Comparison of ENCODE assay signal across 10 cellular contexts in genomic region chr1:1431845-1432565, GRCh38. TPM values are rescaled to one million over a fixed set of nuclear protein-coding genes. Genes with fewer than 3 reads are reported as not detected.
DNase-seq lines count a peak whose midpoint lies in the region; ATAC-seq and TF ChIP-seq lines count a peak whose summit lies in the region.
"Had no signal": no experiment of that assay in that cellular context is flagged by ENCODE, and none has a peak within 500 bp of the region (broad histone marks: within the 10 kb centered on the region; RNA-seq: fewer than 3 reads in every experiment).

No MANE protein-coding gene starts in this region.

- no peak overlapping the region for H2AFZ ChIP-seq in SK-N-SH (ENCODE audit: low read depth)

- intact Hi-C loops in esophagus squamous epithelium (cut with DNase I) (no loop called here), upper lobe of right lung (cut with DNase I) (no loop called here)

- no peak for TF ChIP-seq RAD21 in SK-N-SH (IDR thresholded peaks at IDR 0.05; ENCODE audit: low read length)

- H3K27me3 ChIP-seq in SK-N-SH (ENCODE audit: insufficient read depth) (no peaks in the 10 kb centered on the region), esophagus squamous epithelium (peaks cover 0 to 28% (median 0%) of the 10 kb centered on the region in 4 donors), muscle layer of duodenum (ENCODE audit: low read depth, low read length) (peaks cover 3% of the 10 kb centered on the region), upper lobe of right lung (no peaks in the 10 kb centered on the region)

- H3K9me2 ChIP-seq in SK-N-SH: no peaks in the 10 kb centered on the region

- H3K9me3 ChIP-seq in SK-N-SH (no peaks in the 10 kb centered on the region), esophagus squamous epithelium (no peaks in the 10 kb centered on the region), muscle layer of duodenum (ENCODE audit: control insufficient read depth in 1 of 2, low read length in 2 of 2) (no peaks in the 10 kb centered on the region), upper lobe of right lung (no peaks in the 10 kb centered on the region)

- H3K4me1 Mint-ChIP-seq in activated naive CD8-positive, alpha-beta T cell treated with anti-CD3 and anti-CD28 coated beads, Interleukin-2, amount 50 U/mL, for 24 hours: peaks cover 14% of the 10 kb centered on the region

- TF ChIP-seq CTCF in SK-N-SH (IDR thresholded peaks at IDR 0.05) (no peak), esophagus squamous epithelium (IDR thresholded peaks at IDR 0.05) (no peak), upper lobe of right lung (IDR thresholded peaks at IDR 0.05) (no peak)

- CTCF ChIA-PET in SK-N-SH (lab: Yijun Ruan, JAX): interaction anchor here (2.1 kb wide), 1 partner anchor 9 kb away, joined by 6 read pairs; no protein-coding TSS in a partner anchor

- H3K79me2 ChIP-seq in SK-N-SH (ENCODE audit: insufficient read depth): no peaks in the 10 kb centered on the region

- DNase-seq in SK-N-SH: peak; percentile 59
- DNase-seq in esophagus squamous epithelium (lab: John Stamatoyannopoulos, UW): no peak
- DNase-seq in upper lobe of right lung: peak; percentile 90
- no peak for DNase-seq in erythroblast (lab: John Stamatoyannopoulos, UW)
- no peak for DNase-seq in activated naive CD8-positive, alpha-beta T cell treated with anti-CD3 and anti-CD28 coated beads, Interleukin-2, amount 50 U/mL, for 24 hours
- DNase-seq in NCI-H1417 treated with DMSO at 0.1 percent for 48 hours (lab: John Stamatoyannopoulos, UW): no peak
- DNase-seq: activated CD4-positive, alpha-beta T cell treated with anti-CD3 and anti-CD28 coated beads, Interleukin-2, amount 50 U/mL, for 1 hour; NCI-H2227 treated with DMSO at 0.1 percent for 48 hours had no signal

- no peaks in the 10 kb centered on the region for H3K9me3 Mint-ChIP-seq in activated naive CD8-positive, alpha-beta T cell treated with anti-CD3 and anti-CD28 coated beads, Interleukin-2, amount 50 U/mL, for 24 hours

- H3K36me3 ChIP-seq in SK-N-SH (replicated peaks in 1 of 2; ENCODE audit: control insufficient read depth in 1 of 2, insufficient read depth in 2 of 2, low read length in 1 of 2) (no peaks in the 10 kb centered on the region), esophagus squamous epithelium (no peaks in the 10 kb centered on the region), muscle layer of duodenum (ENCODE audit: control insufficient read depth in 1 of 2, insufficient read depth in 2 of 2, low read length in 2 of 2) (no peaks in the 10 kb centered on the region), upper lobe of right lung (no peaks in the 10 kb centered on the region)

- H3K4me3 Mint-ChIP-seq in activated naive CD8-positive, alpha-beta T cell treated with anti-CD3 and anti-CD28 coated beads, Interleukin-2, amount 50 U/mL, for 24 hours: no peak overlapping the region

- TF ChIP-seq EP300 in SK-N-SH (IDR thresholded peaks at IDR 0.05; ENCODE audit: borderline replicate concordance in 1 of 2, low read depth in 1 of 2, low read length in 1 of 2): no peak

- TF ChIP-seq POLR2A in esophagus squamous epithelium (IDR thresholded peaks at IDR 0.05) (no peak), erythroblast (IDR thresholded peaks at IDR 0.05; ENCODE audit: low read length) (no peak)

- peaks cover 0 to 28% of the 10 kb centered on the region in 2 experiments; a peak in 1 of 4 replicates for H3K4me1 ChIP-seq in SK-N-SH (ENCODE audit: control insufficient read depth in 1 of 2, insufficient read depth in 2 of 2, low read depth in 1 of 2, low read length in 1 of 2)
- peaks cover 67 to 96% (median 73%) of the 10 kb centered on the region in 3 donors for H3K4me1 ChIP-seq in esophagus squamous epithelium
- peaks cover 10 to 74% of the 10 kb centered on the region in 2 donors for H3K4me1 ChIP-seq in muscle layer of duodenum (ENCODE audit: control insufficient read depth in 1 of 2, insufficient read depth in 2 of 2, low read length in 2 of 2)
- H3K4me1 ChIP-seq in upper lobe of right lung: peaks cover 66% of the 10 kb centered on the region

- H3K27me3 Mint-ChIP-seq in activated naive CD8-positive, alpha-beta T cell treated with anti-CD3 and anti-CD28 coated beads, Interleukin-2, amount 50 U/mL, for 24 hours: peaks cover 29% of the 10 kb centered on the region

- ATAC-seq in SK-N-SH treated with all-trans-retinoic acid at 6 μM for 48 hours: no peak; the same call in 2 of the 3 replicates
- ATAC-seq in upper lobe of right lung: peak; percentile 52
- no peak for ATAC-seq in activated naive CD8-positive, alpha-beta T cell treated with anti-CD3 and anti-CD28 coated beads, Interleukin-2, amount 50 U/mL, for 24 hours

- peaks cover 2% of the 10 kb centered on the region for H3K36me3 Mint-ChIP-seq in activated naive CD8-positive, alpha-beta T cell treated with anti-CD3 and anti-CD28 coated beads, Interleukin-2, amount 50 U/mL, for 24 hours (ENCODE audit: low read depth)

- H3K27ac Mint-ChIP-seq in activated naive CD8-positive, alpha-beta T cell treated with anti-CD3 and anti-CD28 coated beads, Interleukin-2, amount 50 U/mL, for 24 hours: no peak overlapping the region

- H4K20me1 ChIP-seq in SK-N-SH (ENCODE audit: insufficient read depth): no peaks in the 10 kb centered on the region

- 81% methylated on average over 8 of the region's 20 CpGs for WGBS in SK-N-SH (ENCODE audit: low lambda C conversion rate)
- 39% methylated on average over 11 of the region's 20 CpGs; no CpG with 5 or more reads in 1 of the 2 donors for WGBS in esophagus squamous epithelium, 2 donors

- POLR2A ChIA-PET in SK-N-SH (lab: Yijun Ruan, JAX): interaction anchor here (1.1 kb wide), 1 partner anchor 24 kb away, joined by 3 read pairs; no protein-coding TSS in a partner anchor

- H3K9ac ChIP-seq in SK-N-SH: no peak overlapping the region

- no peak overlapping the region for H3K4me2 ChIP-seq in SK-N-SH

- H3K4me3 ChIP-seq in SK-N-SH (ENCODE audit: low read depth in 2 of 2, low read length in 1 of 2): no peak overlapping the region
- H3K4me3 ChIP-seq in esophagus squamous epithelium: peak overlapping the region in 1 of 4 donors; percentile 75
- peak overlapping the region in 1 of 2 donors; percentile 60 for H3K4me3 ChIP-seq in muscle layer of duodenum (ENCODE audit: low read depth in 1 of 2, low read length in 2 of 2)
- H3K4me3 ChIP-seq in upper lobe of right lung: no peak overlapping the region

- H3K27ac ChIP-seq in SK-N-SH (ENCODE audit: low read depth in 2 of 2, low read length in 1 of 2) (no peak overlapping the region; a peak in 1 of 4 replicates), esophagus squamous epithelium (peak overlapping the region; percentile 93 to 97 (median 96)), muscle layer of duodenum (ENCODE audit: low read length) (peak overlapping the region; percentile 60), upper lobe of right lung (peak overlapping the region; percentile 91)

- peaks cover 3% of the 10 kb centered on the region for H3F3A ChIP-seq in SK-N-SH (replicated peaks; ENCODE audit: insufficient read depth)

TF ChIP-seq in SK-N-SH, 30 proteins besides CTCF, POLR2A, EP300 and RAD21 (continues in another document):
- TF ChIP-seq, protein P1, sequence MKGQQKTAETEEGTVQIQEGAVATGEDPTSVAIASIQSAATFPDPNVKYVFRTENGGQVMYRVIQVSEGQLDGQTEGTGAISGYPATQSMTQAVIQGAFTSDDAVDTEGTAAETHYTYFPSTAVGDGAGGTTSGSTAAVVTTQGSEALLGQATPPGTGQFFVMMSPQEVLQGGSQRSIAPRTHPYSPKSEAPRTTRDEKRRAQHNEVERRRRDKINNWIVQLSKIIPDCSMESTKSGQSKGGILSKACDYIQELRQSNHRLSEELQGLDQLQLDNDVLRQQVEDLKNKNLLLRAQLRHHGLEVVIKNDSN (IDR thresholded peaks at IDR 0.05; ENCODE audit: borderline replicate concordance, low read depth): no peak

TF ChIP-seq in SK-N-SH treated with all-trans-retinoic acid at 6 μM for 48 hours, 23 proteins besides CTCF, POLR2A, EP300 and RAD21 (continues in another document):
- TF ChIP-seq CSDC2 (CRISPR knock-in tag; IDR thresholded peaks at IDR 0.05) (no peak), SNAI2 (CRISPR knock-in tag; IDR thresholded peaks at IDR 0.05) (no peak), ZNF70 (CRISPR knock-in tag; IDR thresholded peaks at IDR 0.05) (no peak), ARNTL (CRISPR knock-in tag; IDR thresholded peaks at IDR 0.05; ENCODE audit: borderline replicate concordance, low read depth) (no peak), OSR1 (CRISPR knock-in tag; IDR thresholded peaks at IDR 0.05) (no peak)

RNA-seq across cellular contexts. Expression of gene VWA1, which starts 3.5 kb away (rescaled TPM):
- 5.3 and 7.4 TPM in 2 replicates for polyA plus RNA-seq in SK-N-SH (2012; rRNA removed)
- polyA plus RNA-seq in SK-N-SH (2012; cell fraction: cytosol; rRNA removed): 3.2 and 5.0 TPM in 2 replicates
- polyA plus RNA-seq in SK-N-SH (2012; cell fraction: nucleus; rRNA removed): 5.7 and 8.5 TPM in 2 replicates
- 10 to 100 TPM; 20.0 to 55.0 (median 34.6) TPM for total RNA-seq in esophagus squamous epithelium
- total RNA-seq in upper lobe of right lung: 87.4 TPM

RNA-seq across cellular contexts. Expression of gene ANKRD65, which starts 10.9 kb away (rescaled TPM):
- polyA plus RNA-seq in SK-N-SH (2012; rRNA removed): 0.06 and 0.07 TPM in 2 replicates
- polyA plus RNA-seq in SK-N-SH (2012; cell fraction: cytosol; rRNA removed): 0.04 and 0.05 TPM in 2 replicates
- 0.43 and 0.46 TPM in 2 replicates for polyA plus RNA-seq in SK-N-SH (2012; cell fraction: nucleus; rRNA removed)
- 10 to 100 TPM in 2 of 4 donors, 1 to 10 TPM in 2; 4.7 to 28.3 (median 14.4) TPM for total RNA-seq in esophagus squamous epithelium
- 21.5 TPM for total RNA-seq in upper lobe of right lung

RNA-seq across cellular contexts. Expression of gene ATAD3C, which starts 17.5 kb away (rescaled TPM):
- polyA plus RNA-seq in SK-N-SH (2012; rRNA removed): 0.38 and 0.49 TPM in 2 replicates
- polyA plus RNA-seq in SK-N-SH (2012; cell fraction: cytosol; rRNA removed): 0.22 and 0.27 TPM in 2 replicates
- polyA plus RNA-seq in SK-N-SH (2012; cell fraction: nucleus; rRNA removed): 0.37 and 0.52 TPM in 2 replicates
- under 1 TPM; under 0.01 to 1.00 (median 0.28) TPM for total RNA-seq in esophagus squamous epithelium
- 10.4 TPM for total RNA-seq in upper lobe of right lung

RNA-seq across cellular contexts. Expression of gene MRPL20, which starts 24.9 kb away (rescaled TPM):
- polyA plus RNA-seq in SK-N-SH (2012; rRNA removed): 159 and 210 TPM in 2 replicates
- polyA plus RNA-seq in SK-N-SH (2012; cell fraction: cytosol; rRNA removed): 202 and 236 TPM in 2 replicates
- polyA plus RNA-seq in SK-N-SH (2012; cell fraction: nucleus; rRNA removed): 104 and 133 TPM in 2 replicates
- total RNA-seq in esophagus squamous epithelium: 100 to 1,000 TPM in 3 of 4 donors, 10 to 100 TPM in 1; 98.0 to 157 (median 116) TPM
- total RNA-seq in upper lobe of right lung: 80.7 TPM

RNA-seq across cellular contexts. Expression of gene CCNL2, which starts 32.9 kb away (rescaled TPM):
- polyA plus RNA-seq in SK-N-SH (2012; rRNA removed): 362 and 475 TPM in 2 replicates
- 51.6 and 68.2 TPM in 2 replicates for polyA plus RNA-seq in SK-N-SH (2012; cell fraction: cytosol; rRNA removed)
- 3,259 and 3,720 TPM in 2 replicates for polyA plus RNA-seq in SK-N-SH (2012; cell fraction: nucleus; rRNA removed)
- 100 to 1,000 TPM in 2 of 4 donors, 10 to 100 TPM in 2; 42.5 to 213 (median 104) TPM for total RNA-seq in esophagus squamous epithelium
- total RNA-seq in upper lobe of right lung: 165 TPM

Comparison
In these comparisons a context has a peak if more than half of its experiments do, and no peak if none do; other contexts are left out.
1. DNase-seq: peak in SK-N-SH (single experiment) and upper lobe of right lung (single experiment); none in esophagus squamous epithelium (single experiment), erythroblast (0 of 2), activated naive CD8-positive, alpha-beta T cell treated with anti-CD3 and anti-CD28 coated beads, Interleukin-2, amount 50 U/mL, for 24 hours (single experiment) and NCI-H1417 treated with DMSO at 0.1 percent for 48 hours (single experiment).
2. H3K27ac ChIP-seq: peak in esophagus squamous epithelium (4 of 4), muscle layer of duodenum (single experiment) and upper lobe of right lung (single experiment); none in SK-N-SH (0 of 2).